ENCODE assay signal across 1 cellular context in the genomic region with DNA sequence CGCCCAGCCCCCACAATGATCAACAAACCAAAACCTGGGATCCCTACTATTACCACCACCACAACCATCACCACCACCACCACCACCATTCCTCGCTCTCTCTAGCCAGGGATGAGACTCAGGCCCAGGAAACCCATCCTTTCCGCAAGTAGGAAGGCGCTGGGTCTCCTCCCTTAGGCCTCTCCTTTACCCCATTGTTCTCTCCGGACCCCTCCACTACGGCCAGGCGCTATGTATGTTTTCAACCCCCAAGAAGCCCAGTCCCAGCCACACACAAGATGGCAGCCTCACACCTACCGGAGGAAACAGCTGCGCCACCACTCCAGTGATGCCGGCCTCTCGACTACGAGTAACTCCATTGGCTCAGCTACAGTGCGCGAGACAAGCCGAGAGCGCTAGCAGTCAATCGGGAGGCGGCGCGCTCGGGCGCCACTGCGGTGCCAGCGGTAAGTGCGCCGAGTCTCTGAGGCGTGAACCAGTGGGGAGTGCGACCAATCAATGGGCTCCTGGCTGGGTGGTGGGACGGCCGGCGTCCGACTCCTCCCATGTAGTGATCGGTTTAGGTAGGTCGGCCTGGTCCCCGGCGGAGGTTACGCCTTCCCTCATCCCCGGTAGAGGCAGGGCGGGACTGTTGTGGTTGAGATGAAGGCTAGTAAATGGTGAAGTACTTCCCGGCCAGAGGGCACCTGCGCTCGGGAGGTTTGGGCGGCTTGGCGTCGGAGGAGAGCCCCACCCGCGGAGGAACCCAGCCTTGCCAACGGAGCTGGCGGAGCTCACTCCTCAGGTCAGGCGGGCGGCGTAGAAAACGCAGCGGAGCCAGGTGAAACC.
TF ChIP-seq lines count a peak whose summit lies in the region.

A gene (minus strand): TSS at position 376 of the 828 bp plus-strand sequence. CDS start 61,154 bp downstream, outside the sequence.
A gene with protein sequence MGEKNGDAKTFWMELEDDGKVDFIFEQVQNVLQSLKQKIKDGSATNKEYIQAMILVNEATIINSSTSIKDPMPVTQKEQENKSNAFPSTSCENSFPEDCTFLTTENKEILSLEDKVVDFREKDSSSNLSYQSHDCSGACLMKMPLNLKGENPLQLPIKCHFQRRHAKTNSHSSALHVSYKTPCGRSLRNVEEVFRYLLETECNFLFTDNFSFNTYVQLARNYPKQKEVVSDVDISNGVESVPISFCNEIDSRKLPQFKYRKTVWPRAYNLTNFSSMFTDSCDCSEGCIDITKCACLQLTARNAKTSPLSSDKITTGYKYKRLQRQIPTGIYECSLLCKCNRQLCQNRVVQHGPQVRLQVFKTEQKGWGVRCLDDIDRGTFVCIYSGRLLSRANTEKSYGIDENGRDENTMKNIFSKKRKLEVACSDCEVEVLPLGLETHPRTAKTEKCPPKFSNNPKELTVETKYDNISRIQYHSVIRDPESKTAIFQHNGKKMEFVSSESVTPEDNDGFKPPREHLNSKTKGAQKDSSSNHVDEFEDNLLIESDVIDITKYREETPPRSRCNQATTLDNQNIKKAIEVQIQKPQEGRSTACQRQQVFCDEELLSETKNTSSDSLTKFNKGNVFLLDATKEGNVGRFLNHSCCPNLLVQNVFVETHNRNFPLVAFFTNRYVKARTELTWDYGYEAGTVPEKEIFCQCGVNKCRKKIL (plus strand): TSS at position 586 of the 828 bp plus-strand sequence. CDS start 7,620 bp downstream, outside the sequence.

TF ChIP-seq in HepG2, 621 proteins besides CTCF, POLR2A, EP300 and RAD21 (continued from another document):
- TF ChIP-seq, protein P1, sequence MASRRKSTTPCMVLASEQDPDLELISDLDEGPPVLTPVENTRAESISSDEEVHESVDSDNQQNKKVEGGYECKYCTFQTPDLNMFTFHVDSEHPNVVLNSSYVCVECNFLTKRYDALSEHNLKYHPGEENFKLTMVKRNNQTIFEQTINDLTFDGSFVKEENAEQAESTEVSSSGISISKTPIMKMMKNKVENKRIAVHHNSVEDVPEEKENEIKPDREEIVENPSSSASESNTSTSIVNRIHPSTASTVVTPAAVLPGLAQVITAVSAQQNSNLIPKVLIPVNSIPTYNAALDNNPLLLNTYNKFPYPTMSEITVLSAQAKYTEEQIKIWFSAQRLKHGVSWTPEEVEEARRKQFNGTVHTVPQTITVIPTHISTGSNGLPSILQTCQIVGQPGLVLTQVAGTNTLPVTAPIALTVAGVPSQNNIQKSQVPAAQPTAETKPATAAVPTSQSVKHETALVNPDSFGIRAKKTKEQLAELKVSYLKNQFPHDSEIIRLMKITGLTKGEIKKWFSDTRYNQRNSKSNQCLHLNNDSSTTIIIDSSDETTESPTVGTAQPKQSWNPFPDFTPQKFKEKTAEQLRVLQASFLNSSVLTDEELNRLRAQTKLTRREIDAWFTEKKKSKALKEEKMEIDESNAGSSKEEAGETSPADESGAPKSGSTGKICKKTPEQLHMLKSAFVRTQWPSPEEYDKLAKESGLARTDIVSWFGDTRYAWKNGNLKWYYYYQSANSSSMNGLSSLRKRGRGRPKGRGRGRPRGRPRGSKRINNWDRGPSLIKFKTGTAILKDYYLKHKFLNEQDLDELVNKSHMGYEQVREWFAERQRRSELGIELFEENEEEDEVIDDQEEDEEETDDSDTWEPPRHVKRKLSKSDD (CRISPR knock-in tag; IDR thresholded peaks at IDR 0.05; ENCODE audit: low read depth): peak; percentile 54; the same call in 1 of the 2 replicates
- TF ChIP-seq ZNF75D (CRISPR knock-in tag; IDR thresholded peaks at IDR 0.05; ENCODE audit: borderline replicate concordance) (no peak), LCORL (IDR thresholded peaks at IDR 0.05) (no peak), LCORL (CRISPR knock-in tag; IDR thresholded peaks at IDR 0.05) (peak; percentile 71; the same call in 1 of the 2 replicates), ZNF557 (CRISPR knock-in tag; IDR thresholded peaks at IDR 0.05) (no peak), ZNF83 (CRISPR knock-in tag; IDR thresholded peaks at IDR 0.05; ENCODE audit: borderline replicate concordance) (no peak; the same call in 1 of the 2 replicates), KAT8 (CRISPR knock-in tag; IDR thresholded peaks at IDR 0.05) (peak; percentile 79)
- TF ChIP-seq, protein P2, sequence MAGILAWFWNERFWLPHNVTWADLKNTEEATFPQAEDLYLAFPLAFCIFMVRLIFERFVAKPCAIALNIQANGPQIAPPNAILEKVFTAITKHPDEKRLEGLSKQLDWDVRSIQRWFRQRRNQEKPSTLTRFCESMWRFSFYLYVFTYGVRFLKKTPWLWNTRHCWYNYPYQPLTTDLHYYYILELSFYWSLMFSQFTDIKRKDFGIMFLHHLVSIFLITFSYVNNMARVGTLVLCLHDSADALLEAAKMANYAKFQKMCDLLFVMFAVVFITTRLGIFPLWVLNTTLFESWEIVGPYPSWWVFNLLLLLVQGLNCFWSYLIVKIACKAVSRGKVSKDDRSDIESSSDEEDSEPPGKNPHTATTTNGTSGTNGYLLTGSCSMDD (CRISPR knock-in tag; IDR thresholded peaks at IDR 0.05): no peak
